In genomic region chr1:243420968-243421675, GRCh38 we compare ENCODE assay signal across 8 cellular contexts.
A peak's percentile ranks its signal among the peaks of the same experiment; 100 is the strongest.
DNase-seq lines count a peak whose midpoint lies in the region; ATAC-seq lines count a peak whose summit lies in the region.

No MANE protein-coding gene starts in this region.

- H3K9me3 ChIP-seq in endocrine pancreas (ENCODE audit: control insufficient read depth, low read length): no peaks in the 10 kb centered on the region

- DNase-seq in DMS53 (lab: John Stamatoyannopoulos, UW): peak; percentile 74
- DNase-seq in NCI-H2081 (lab: John Stamatoyannopoulos, UW): peak; percentile 38 to 67
- DNase-seq in renal cortical epithelial cell (ENCODE audit: low read depth): peak; percentile 74
- no peak for DNase-seq in mucosa of gallbladder (ENCODE audit: low spot score)
- no peak for DNase-seq in stimulated activated CD4-positive, alpha-beta T cell treated with anti-CD3 and anti-CD28 coated beads, Interleukin-15, amount 100 ng/mL, for 24 hours

- peak overlapping the region; percentile 73 for H3K9ac ChIP-seq in endocrine pancreas (ENCODE audit: control insufficient read depth, insufficient read depth, low read length)

- no peaks in the 10 kb centered on the region for H3K27me3 ChIP-seq in endocrine pancreas (ENCODE audit: control insufficient read depth, insufficient read depth, low read length)

- H3K4me3 ChIP-seq in endocrine pancreas (ENCODE audit: control insufficient read depth, insufficient read depth, low read length): peak overlapping the region; percentile 89

- ATAC-seq in HG02588 (IDR thresholded peaks at IDR 0.05; ENCODE audit: unreplicated experiment) (no peak), GM21529 (IDR thresholded peaks at IDR 0.05; ENCODE audit: unreplicated experiment) (no peak)

- H3K4me1 ChIP-seq in endocrine pancreas (ENCODE audit: control insufficient read depth, insufficient read depth, low read length): peaks cover 28% of the 10 kb centered on the region

- H3K36me3 ChIP-seq in endocrine pancreas (ENCODE audit: control insufficient read depth, insufficient read depth, low read length): no peaks in the 10 kb centered on the region

Comparison
In these comparisons a context has a peak if more than half of its experiments do, and no peak if none do; other contexts are left out.
1. DNase-seq: peak in DMS53 (single experiment), NCI-H2081 (2 of 2) and renal cortical epithelial cell (single experiment); none in mucosa of gallbladder (single experiment) and stimulated activated CD4-positive, alpha-beta T cell treated with anti-CD3 and anti-CD28 coated beads, Interleukin-15, amount 100 ng/mL, for 24 hours (single experiment).